1 cellular context compared by ENCODE assay signal in genomic region chr3:23949784-23950183, GRCh38.
TF ChIP-seq lines count a peak whose summit lies in the region.

No MANE protein-coding gene starts in this region.

TF ChIP-seq in HCT116, 20 proteins besides CTCF, POLR2A, EP300 and RAD21 (continued from another document):
- no peak for TF ChIP-seq ZBTB33 (IDR thresholded peaks at IDR 0.05; ENCODE audit: extremely low read depth, insufficient replicate concordance, low read length)
- no peak for TF ChIP-seq CEBPB (IDR thresholded peaks at IDR 0.05; ENCODE audit: low read depth)
- no peak for TF ChIP-seq EZH2 (IDR thresholded peaks at IDR 0.05)
- TF ChIP-seq MAX (IDR thresholded peaks at IDR 0.05), result no peak
- no peak for TF ChIP-seq CBX3 (IDR thresholded peaks at IDR 0.05; ENCODE audit: low read depth)
- no peak for TF ChIP-seq POLR2AphosphoS5 (IDR thresholded peaks at IDR 0.05; ENCODE audit: low read depth, low read length)
- no peak for TF ChIP-seq EGR1 (IDR thresholded peaks at IDR 0.05; ENCODE audit: low read depth)
- no peak for TF ChIP-seq ZFX (IDR thresholded peaks at IDR 0.05)
- no peak for TF ChIP-seq ATF3 (IDR thresholded peaks at IDR 0.05)
- TF ChIP-seq SIN3A (IDR thresholded peaks at IDR 0.05; ENCODE audit: low read depth), result no peak
- TF ChIP-seq ELF1 (IDR thresholded peaks at IDR 0.05; ENCODE audit: borderline replicate concordance, low read depth), result no peak
- no peak for TF ChIP-seq ZNF274 (IDR thresholded peaks at IDR 0.05; ENCODE audit: low read depth, low read length)
- TF ChIP-seq TCF7L2 (IDR thresholded peaks at IDR 0.05; ENCODE audit: borderline replicate concordance, extremely low read depth, insufficient read depth, insufficient read length), result no peak
- no peak for TF ChIP-seq FOSL1 (IDR thresholded peaks at IDR 0.05; ENCODE audit: low read depth)
- no peak for TF ChIP-seq SP1 (IDR thresholded peaks at IDR 0.05; ENCODE audit: low read depth)
- TF ChIP-seq YY1 (IDR thresholded peaks at IDR 0.05; ENCODE audit: extremely low read depth, insufficient replicate concordance, low read depth, low read length), result no peak
- no peak for TF ChIP-seq SRF (IDR thresholded peaks at IDR 0.05; ENCODE audit: low read depth)
